ENCODE assay signal across 8 cellular contexts in the genomic region with DNA sequence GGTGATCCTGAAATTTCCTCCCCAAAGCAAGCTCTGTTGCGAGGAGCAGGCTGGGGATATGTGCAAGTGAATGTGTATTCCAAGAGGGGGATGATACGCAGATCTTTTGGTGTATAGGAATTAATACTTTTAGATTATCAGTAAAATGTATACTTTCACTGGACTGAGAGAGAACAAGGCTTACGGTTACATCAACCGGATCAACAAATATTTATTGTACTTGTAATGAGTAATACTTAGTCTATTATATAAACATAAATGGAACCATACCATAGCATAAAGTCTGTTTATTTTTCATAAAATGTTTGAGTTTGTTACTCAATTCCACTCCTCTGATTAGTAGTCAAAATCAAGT. TPM values are rescaled to one million over a fixed set of nuclear protein-coding genes. Genes with fewer than 3 reads are reported as not detected.
DNase-seq lines count a peak whose midpoint lies in the region; ATAC-seq, FAIRE-seq and TF ChIP-seq lines count a peak whose summit lies in the region.

No MANE protein-coding gene starts in this region.

- DNase-seq in H54 (ENCODE audit: insufficient read length, low spot score) (no peak), glutamatergic neuron (no peak), GM20000 (ENCODE audit: low spot score) (no peak), G401 (ENCODE audit: low spot score) (no peak)

- H3K9me3 Mint-ChIP-seq in glutamatergic neuron (ENCODE audit: unreplicated experiment) = peaks cover 9% of the 10 kb centered on the region

- H3K4me3 Mint-ChIP-seq in glutamatergic neuron (ENCODE audit: unreplicated experiment) = peak overlapping the region; percentile 96

- in situ Hi-C loops in G401 (cut with HindIII; ENCODE audit: low sequenced_read_pairs) = no loop called here

- H3K4me1 Mint-ChIP-seq in glutamatergic neuron (ENCODE audit: low read depth, unreplicated experiment) = peaks cover 10% of the 10 kb centered on the region

- H3K27me3 Mint-ChIP-seq in glutamatergic neuron (ENCODE audit: unreplicated experiment) = peaks cover 6% of the 10 kb centered on the region

- H3K4me3 ChIP-seq in WI38 (ENCODE audit: low read depth, low read length) (peak overlapping the region; percentile 93), skin epidermis (peak overlapping the region; percentile 73 to 100 (median 98))

- H3K36me3 Mint-ChIP-seq in glutamatergic neuron (ENCODE audit: unreplicated experiment) = peaks cover 5% of the 10 kb centered on the region

- ATAC-seq in GM19463 (IDR thresholded peaks at IDR 0.05; ENCODE audit: unreplicated experiment) (no peak), HG03432 (IDR thresholded peaks at IDR 0.05; ENCODE audit: unreplicated experiment) (no peak)

- no peak for TF ChIP-seq POLR2A in H54 (IDR thresholded peaks at IDR 0.05; ENCODE audit: low read depth, low read length)

- peak; percentile 66 for FAIRE-seq in H54 (lab: Jason Lieb, UNC)

- TF ChIP-seq CTCF in WI38 (IDR thresholded peaks at IDR 0.05; ENCODE audit: low read depth, low read length) (no peak), glutamatergic neuron (IDR thresholded peaks at IDR 0.05; ENCODE audit: partially characterized antibody, unreplicated experiment) (no peak), GM20000 (IDR thresholded peaks at IDR 0.05; ENCODE audit: extremely low read depth, missing control alignments) (no peak)

- peak overlapping the region; percentile 97 for H3K27ac Mint-ChIP-seq in glutamatergic neuron (ENCODE audit: unreplicated experiment)

- peak overlapping the region in 18 of 21 experiments; percentile 41 to 96 (median 91) for H3K27ac ChIP-seq in skin epidermis

RNA-seq across cellular contexts. Expression of gene PRKAA1, which starts 0.7 kb away (rescaled TPM):
- 49.0 TPM for total RNA-seq in glutamatergic neuron (ENCODE audit: unreplicated experiment)
- total RNA-seq in G401 (2014; rRNA removed; shearing (Covaris generic)) = 33.1 and 74.8 TPM in 2 replicates

RNA-seq across cellular contexts. Expression of gene RPL37, which starts 36.2 kb away (rescaled TPM):
- total RNA-seq in glutamatergic neuron (ENCODE audit: unreplicated experiment) = 840 TPM
- 299 and 585 TPM in 2 replicates for total RNA-seq in G401 (2014; rRNA removed; shearing (Covaris generic))

RNA-seq across cellular contexts. Expression of gene CARD6, which starts 42.3 kb away (rescaled TPM):
- not detected for total RNA-seq in glutamatergic neuron (ENCODE audit: unreplicated experiment)
- not detected in 2 replicates for total RNA-seq in G401 (2014; rRNA removed; shearing (Covaris generic))

RNA-seq across cellular contexts. Expression of gene TTC33, which starts 43.1 kb away (rescaled TPM):
- 11.7 TPM for total RNA-seq in glutamatergic neuron (ENCODE audit: unreplicated experiment)
- total RNA-seq in G401 (2014; rRNA removed; shearing (Covaris generic)) = 13.5 and 18.5 TPM in 2 replicates
